ENCODE assay signal across 1 cellular context in the genomic region with DNA sequence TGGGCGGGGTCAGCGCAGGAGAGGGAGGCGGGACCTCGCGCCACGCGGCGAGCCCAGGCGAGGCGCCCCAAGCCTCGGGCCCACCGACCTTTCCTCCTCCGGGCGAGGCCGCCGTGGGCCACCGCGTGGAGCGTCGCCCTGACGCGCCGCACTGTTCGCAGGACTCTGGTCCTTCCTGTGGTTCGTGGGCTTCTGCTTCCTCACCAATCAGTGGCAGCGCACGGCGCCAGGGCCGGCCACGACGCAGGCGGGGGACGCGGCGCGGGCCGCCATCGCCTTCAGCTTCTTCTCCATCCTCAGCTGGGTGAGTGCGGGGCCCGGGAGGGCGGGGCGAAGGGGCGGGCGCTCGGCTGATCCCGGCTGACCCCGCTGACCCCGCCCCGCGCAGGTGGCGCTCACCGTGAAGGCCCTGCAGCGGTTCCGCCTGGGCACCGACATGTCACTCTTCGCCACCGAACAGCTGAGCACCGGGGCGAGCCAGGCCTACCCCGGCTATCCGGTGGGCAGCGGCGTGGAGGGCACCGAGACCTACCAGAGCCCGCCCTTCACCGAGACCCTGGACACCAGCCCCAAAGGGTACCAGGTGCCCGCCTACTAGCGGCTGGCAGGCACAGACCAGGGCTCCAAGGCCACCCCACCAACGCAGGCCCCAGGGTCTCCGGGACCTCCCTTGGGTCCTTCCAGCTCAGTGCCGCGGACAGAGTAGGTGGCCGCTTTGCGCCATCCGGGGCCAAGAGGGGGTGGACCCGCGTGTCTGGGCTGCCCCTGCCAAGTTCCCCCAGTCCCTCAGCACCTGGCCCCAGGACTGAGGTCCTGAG.
TF ChIP-seq lines count a peak whose summit lies in the region.

No MANE protein-coding gene starts in this region.

TF ChIP-seq in K562, 482 proteins besides CTCF, POLR2A, EP300 and RAD21 (continued from another document and continues in another):
- TF ChIP-seq, protein P1, sequence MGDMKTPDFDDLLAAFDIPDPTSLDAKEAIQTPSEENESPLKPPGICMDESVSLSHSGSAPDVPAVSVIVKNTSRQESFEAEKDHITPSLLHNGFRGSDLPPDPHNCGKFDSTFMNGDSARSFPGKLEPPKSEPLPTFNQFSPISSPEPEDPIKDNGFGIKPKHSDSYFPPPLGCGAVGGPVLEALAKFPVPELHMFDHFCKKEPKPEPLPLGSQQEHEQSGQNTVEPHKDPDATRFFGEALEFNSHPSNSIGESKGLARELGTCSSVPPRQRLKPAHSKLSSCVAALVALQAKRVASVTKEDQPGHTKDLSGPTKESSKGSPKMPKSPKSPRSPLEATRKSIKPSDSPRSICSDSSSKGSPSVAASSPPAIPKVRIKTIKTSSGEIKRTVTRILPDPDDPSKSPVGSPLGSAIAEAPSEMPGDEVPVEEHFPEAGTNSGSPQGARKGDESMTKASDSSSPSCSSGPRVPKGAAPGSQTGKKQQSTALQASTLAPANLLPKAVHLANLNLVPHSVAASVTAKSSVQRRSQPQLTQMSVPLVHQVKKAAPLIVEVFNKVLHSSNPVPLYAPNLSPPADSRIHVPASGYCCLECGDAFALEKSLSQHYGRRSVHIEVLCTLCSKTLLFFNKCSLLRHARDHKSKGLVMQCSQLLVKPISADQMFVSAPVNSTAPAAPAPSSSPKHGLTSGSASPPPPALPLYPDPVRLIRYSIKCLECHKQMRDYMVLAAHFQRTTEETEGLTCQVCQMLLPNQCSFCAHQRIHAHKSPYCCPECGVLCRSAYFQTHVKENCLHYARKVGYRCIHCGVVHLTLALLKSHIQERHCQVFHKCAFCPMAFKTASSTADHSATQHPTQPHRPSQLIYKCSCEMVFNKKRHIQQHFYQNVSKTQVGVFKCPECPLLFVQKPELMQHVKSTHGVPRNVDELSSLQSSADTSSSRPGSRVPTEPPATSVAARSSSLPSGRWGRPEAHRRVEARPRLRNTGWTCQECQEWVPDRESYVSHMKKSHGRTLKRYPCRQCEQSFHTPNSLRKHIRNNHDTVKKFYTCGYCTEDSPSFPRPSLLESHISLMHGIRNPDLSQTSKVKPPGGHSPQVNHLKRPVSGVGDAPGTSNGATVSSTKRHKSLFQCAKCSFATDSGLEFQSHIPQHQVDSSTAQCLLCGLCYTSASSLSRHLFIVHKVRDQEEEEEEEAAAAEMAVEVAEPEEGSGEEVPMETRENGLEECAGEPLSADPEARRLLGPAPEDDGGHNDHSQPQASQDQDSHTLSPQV (IDR thresholded peaks at IDR 0.05) = peak; percentile 56
- no peak for TF ChIP-seq TOE1 (IDR thresholded peaks at IDR 0.05; ENCODE audit: borderline replicate concordance)
- 0 out of 2 replicates have a peak, but pooled peaks have one; percentile 75 for TF ChIP-seq TOE1 (CRISPR knock-in tag; IDR thresholded peaks at IDR 0.05; ENCODE audit: borderline replicate concordance, low read depth)
- TF ChIP-seq, protein P2, sequence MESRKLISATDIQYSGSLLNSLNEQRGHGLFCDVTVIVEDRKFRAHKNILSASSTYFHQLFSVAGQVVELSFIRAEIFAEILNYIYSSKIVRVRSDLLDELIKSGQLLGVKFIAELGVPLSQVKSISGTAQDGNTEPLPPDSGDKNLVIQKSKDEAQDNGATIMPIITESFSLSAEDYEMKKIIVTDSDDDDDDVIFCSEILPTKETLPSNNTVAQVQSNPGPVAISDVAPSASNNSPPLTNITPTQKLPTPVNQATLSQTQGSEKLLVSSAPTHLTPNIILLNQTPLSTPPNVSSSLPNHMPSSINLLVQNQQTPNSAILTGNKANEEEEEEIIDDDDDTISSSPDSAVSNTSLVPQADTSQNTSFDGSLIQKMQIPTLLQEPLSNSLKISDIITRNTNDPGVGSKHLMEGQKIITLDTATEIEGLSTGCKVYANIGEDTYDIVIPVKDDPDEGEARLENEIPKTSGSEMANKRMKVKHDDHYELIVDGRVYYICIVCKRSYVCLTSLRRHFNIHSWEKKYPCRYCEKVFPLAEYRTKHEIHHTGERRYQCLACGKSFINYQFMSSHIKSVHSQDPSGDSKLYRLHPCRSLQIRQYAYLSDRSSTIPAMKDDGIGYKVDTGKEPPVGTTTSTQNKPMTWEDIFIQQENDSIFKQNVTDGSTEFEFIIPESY (CRISPR knock-in tag; IDR thresholded peaks at IDR 0.05) = 0 out of 2 replicates have a peak, but pooled peaks have one; percentile 11
- TF ChIP-seq, protein P3, sequence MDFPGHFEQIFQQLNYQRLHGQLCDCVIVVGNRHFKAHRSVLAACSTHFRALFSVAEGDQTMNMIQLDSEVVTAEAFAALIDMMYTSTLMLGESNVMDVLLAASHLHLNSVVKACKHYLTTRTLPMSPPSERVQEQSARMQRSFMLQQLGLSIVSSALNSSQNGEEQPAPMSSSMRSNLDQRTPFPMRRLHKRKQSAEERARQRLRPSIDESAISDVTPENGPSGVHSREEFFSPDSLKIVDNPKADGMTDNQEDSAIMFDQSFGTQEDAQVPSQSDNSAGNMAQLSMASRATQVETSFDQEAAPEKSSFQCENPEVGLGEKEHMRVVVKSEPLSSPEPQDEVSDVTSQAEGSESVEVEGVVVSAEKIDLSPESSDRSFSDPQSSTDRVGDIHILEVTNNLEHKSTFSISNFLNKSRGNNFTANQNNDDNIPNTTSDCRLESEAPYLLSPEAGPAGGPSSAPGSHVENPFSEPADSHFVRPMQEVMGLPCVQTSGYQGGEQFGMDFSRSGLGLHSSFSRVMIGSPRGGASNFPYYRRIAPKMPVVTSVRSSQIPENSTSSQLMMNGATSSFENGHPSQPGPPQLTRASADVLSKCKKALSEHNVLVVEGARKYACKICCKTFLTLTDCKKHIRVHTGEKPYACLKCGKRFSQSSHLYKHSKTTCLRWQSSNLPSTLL (IDR thresholded peaks at IDR 0.05) = no peak
- TF ChIP-seq MAFF (IDR thresholded peaks at IDR 0.05; ENCODE audit: low read length) = no peak
- TF ChIP-seq NR2C1 (IDR thresholded peaks at IDR 0.05) = no peak
- no peak for TF ChIP-seq NR2C1 (tag; IDR thresholded peaks at IDR 0.05)
- TF ChIP-seq TBL1XR1 (IDR thresholded peaks at IDR 0.05; ENCODE audit: low read length in 2 of 2) = no peak
- TF ChIP-seq, protein P4, sequence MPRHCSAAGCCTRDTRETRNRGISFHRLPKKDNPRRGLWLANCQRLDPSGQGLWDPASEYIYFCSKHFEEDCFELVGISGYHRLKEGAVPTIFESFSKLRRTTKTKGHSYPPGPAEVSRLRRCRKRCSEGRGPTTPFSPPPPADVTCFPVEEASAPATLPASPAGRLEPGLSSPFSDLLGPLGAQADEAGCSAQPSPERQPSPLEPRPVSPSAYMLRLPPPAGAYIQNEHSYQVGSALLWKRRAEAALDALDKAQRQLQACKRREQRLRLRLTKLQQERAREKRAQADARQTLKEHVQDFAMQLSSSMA (CRISPR knock-in tag; IDR thresholded peaks at IDR 0.05) = peak; percentile 60; the same call in 1 of the 2 replicates
- no peak for TF ChIP-seq TAF9B (IDR thresholded peaks at IDR 0.05; ENCODE audit: partially characterized antibody)
- TF ChIP-seq CBX1 (IDR thresholded peaks at IDR 0.05; ENCODE audit: low read depth) = 0 out of 2 replicates have a peak, but pooled peaks have one; percentile 50
- TF ChIP-seq, protein P5, sequence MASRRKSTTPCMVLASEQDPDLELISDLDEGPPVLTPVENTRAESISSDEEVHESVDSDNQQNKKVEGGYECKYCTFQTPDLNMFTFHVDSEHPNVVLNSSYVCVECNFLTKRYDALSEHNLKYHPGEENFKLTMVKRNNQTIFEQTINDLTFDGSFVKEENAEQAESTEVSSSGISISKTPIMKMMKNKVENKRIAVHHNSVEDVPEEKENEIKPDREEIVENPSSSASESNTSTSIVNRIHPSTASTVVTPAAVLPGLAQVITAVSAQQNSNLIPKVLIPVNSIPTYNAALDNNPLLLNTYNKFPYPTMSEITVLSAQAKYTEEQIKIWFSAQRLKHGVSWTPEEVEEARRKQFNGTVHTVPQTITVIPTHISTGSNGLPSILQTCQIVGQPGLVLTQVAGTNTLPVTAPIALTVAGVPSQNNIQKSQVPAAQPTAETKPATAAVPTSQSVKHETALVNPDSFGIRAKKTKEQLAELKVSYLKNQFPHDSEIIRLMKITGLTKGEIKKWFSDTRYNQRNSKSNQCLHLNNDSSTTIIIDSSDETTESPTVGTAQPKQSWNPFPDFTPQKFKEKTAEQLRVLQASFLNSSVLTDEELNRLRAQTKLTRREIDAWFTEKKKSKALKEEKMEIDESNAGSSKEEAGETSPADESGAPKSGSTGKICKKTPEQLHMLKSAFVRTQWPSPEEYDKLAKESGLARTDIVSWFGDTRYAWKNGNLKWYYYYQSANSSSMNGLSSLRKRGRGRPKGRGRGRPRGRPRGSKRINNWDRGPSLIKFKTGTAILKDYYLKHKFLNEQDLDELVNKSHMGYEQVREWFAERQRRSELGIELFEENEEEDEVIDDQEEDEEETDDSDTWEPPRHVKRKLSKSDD (conservative IDR thresholded peaks at IDR 0.05; ENCODE audit: low read length) = no peak
- TF ChIP-seq MIER1 (IDR thresholded peaks at IDR 0.05; ENCODE audit: low read depth) = no peak
- TF ChIP-seq, protein P6, sequence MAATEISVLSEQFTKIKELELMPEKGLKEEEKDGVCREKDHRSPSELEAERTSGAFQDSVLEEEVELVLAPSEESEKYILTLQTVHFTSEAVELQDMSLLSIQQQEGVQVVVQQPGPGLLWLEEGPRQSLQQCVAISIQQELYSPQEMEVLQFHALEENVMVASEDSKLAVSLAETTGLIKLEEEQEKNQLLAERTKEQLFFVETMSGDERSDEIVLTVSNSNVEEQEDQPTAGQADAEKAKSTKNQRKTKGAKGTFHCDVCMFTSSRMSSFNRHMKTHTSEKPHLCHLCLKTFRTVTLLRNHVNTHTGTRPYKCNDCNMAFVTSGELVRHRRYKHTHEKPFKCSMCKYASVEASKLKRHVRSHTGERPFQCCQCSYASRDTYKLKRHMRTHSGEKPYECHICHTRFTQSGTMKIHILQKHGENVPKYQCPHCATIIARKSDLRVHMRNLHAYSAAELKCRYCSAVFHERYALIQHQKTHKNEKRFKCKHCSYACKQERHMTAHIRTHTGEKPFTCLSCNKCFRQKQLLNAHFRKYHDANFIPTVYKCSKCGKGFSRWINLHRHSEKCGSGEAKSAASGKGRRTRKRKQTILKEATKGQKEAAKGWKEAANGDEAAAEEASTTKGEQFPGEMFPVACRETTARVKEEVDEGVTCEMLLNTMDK (IDR thresholded peaks at IDR 0.05; ENCODE audit: borderline replicate concordance, insufficient read depth, low read depth, low read length, poor library complexity, severe bottlenecking) = no peak
- TF ChIP-seq, protein P7, sequence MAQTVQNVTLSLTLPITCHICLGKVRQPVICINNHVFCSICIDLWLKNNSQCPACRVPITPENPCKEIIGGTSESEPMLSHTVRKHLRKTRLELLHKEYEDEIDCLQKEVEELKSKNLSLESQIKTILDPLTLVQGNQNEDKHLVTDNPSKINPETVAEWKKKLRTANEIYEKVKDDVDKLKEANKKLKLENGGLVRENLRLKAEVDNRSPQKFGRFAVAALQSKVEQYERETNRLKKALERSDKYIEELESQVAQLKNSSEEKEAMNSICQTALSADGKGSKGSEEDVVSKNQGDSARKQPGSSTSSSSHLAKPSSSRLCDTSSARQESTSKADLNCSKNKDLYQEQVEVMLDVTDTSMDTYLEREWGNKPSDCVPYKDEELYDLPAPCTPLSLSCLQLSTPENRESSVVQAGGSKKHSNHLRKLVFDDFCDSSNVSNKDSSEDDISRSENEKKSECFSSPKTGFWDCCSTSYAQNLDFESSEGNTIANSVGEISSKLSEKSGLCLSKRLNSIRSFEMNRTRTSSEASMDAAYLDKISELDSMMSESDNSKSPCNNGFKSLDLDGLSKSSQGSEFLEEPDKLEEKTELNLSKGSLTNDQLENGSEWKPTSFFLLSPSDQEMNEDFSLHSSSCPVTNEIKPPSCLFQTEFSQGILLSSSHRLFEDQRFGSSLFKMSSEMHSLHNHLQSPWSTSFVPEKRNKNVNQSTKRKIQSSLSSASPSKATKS (CRISPR knock-in tag; IDR thresholded peaks at IDR 0.05) = no peak
- TF ChIP-seq U2AF1 (optimal IDR thresholded peaks at IDR 0.05; ENCODE audit: low read depth, low read length) = peak; percentile 35
- 0 out of 2 replicates have a peak, but pooled peaks have one; percentile 29 for TF ChIP-seq HNRNPL (IDR thresholded peaks at IDR 0.05; ENCODE audit: low read depth, low read length)
- TF ChIP-seq ZNF12 (CRISPR knock-in tag; IDR thresholded peaks at IDR 0.05) = no peak
- TF ChIP-seq BRD4 (IDR thresholded peaks at IDR 0.05) = no peak
- TF ChIP-seq ZNF644 (tag; IDR thresholded peaks at IDR 0.05; ENCODE audit: low read depth) = no peak
- TF ChIP-seq, protein P8, sequence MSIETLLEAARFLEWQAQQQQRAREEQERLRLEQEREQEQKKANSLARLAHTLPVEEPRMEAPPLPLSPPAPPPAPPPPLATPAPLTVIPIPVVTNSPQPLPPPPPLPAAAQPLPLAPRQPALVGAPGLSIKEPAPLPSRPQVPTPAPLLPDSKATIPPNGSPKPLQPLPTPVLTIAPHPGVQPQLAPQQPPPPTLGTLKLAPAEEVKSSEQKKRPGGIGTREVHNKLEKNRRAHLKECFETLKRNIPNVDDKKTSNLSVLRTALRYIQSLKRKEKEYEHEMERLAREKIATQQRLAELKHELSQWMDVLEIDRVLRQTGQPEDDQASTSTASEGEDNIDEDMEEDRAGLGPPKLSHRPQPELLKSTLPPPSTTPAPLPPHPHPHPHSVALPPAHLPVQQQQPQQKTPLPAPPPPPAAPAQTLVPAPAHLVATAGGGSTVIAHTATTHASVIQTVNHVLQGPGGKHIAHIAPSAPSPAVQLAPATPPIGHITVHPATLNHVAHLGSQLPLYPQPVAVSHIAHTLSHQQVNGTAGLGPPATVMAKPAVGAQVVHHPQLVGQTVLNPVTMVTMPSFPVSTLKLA (conservative IDR thresholded peaks at IDR 0.05) = peak; percentile 65 to 89; a peak in 3 of 4 replicates
- TF ChIP-seq ZNF140 (CRISPR knock-in tag; IDR thresholded peaks at IDR 0.05) = no peak
- TF ChIP-seq ZC3H4 (CRISPR knock-in tag; IDR thresholded peaks at IDR 0.05; ENCODE audit: borderline replicate concordance) = no peak
- TF ChIP-seq, protein P9, sequence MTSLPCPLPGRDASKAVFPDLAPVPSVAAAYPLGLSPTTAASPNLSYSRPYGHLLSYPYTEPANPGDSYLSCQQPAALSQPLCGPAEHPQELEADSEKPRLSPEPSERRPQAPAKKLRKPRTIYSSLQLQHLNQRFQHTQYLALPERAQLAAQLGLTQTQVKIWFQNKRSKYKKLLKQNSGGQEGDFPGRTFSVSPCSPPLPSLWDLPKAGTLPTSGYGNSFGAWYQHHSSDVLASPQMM (CRISPR knock-in tag; IDR thresholded peaks at IDR 0.05) = no peak
- TF ChIP-seq, protein P10, sequence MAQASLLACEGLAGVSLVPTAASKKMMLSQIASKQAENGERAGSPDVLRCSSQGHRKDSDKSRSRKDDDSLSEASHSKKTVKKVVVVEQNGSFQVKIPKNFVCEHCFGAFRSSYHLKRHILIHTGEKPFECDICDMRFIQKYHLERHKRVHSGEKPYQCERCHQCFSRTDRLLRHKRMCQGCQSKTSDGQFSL (CRISPR knock-in tag; IDR thresholded peaks at IDR 0.05) = no peak
- TF ChIP-seq, protein P10 (tag; IDR thresholded peaks at IDR 0.05) = no peak
- no peak for TF ChIP-seq HNRNPUL1 (IDR thresholded peaks at IDR 0.05; ENCODE audit: low read length)
